1 cellular context compared by ENCODE assay signal in the genomic region with DNA sequence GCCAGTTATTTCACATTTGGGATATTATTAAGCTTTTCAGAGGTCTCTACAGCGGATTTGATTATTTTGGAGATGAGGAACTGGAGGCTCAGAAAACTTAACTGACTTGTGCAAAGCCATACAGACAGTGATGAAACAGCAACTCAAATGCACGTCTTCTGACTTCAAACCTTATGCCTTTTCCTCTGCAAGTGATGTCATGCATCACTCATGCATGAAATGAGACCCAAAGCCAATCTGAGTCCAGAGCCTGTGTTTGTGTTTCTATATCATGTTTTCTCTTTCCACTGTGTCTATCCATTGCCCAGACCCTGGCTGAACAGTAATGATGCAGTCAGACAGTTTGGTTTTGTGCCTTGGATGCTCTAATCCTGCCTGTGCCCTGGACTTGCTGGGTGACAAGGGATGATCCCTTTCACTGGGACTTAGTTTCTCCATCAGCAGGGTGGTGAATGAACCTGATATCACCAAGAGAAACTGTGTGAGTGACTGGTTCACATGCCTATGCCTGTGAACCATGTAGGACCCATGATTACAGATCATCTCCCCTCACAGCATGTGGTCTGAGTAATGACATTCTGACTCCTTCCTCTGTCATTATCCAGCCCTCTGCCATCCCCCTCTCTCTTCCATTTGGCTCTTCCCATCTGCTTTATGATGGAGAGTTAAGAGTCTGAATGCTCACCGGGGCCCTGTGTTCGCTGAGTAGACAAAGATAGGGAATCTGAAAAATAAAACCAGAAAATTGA.
TF ChIP-seq lines count a peak whose summit lies in the region.

No MANE protein-coding gene starts in this region.

TF ChIP-seq in K562, 482 proteins besides CTCF, POLR2A, EP300 and RAD21:
- no peak for TF ChIP-seq CEBPG (CRISPR knock-in tag; IDR thresholded peaks at IDR 0.05)
- 0 out of 4 replicates have a peak, but pooled peaks of 1 of the 2 experiments have one; percentile 10 for TF ChIP-seq CEBPG (tag; conservative IDR thresholded peaks at IDR 0.05 in 1 of 2, IDR thresholded peaks at IDR 0.05 in 1 of 2)
- TF ChIP-seq, protein P1, sequence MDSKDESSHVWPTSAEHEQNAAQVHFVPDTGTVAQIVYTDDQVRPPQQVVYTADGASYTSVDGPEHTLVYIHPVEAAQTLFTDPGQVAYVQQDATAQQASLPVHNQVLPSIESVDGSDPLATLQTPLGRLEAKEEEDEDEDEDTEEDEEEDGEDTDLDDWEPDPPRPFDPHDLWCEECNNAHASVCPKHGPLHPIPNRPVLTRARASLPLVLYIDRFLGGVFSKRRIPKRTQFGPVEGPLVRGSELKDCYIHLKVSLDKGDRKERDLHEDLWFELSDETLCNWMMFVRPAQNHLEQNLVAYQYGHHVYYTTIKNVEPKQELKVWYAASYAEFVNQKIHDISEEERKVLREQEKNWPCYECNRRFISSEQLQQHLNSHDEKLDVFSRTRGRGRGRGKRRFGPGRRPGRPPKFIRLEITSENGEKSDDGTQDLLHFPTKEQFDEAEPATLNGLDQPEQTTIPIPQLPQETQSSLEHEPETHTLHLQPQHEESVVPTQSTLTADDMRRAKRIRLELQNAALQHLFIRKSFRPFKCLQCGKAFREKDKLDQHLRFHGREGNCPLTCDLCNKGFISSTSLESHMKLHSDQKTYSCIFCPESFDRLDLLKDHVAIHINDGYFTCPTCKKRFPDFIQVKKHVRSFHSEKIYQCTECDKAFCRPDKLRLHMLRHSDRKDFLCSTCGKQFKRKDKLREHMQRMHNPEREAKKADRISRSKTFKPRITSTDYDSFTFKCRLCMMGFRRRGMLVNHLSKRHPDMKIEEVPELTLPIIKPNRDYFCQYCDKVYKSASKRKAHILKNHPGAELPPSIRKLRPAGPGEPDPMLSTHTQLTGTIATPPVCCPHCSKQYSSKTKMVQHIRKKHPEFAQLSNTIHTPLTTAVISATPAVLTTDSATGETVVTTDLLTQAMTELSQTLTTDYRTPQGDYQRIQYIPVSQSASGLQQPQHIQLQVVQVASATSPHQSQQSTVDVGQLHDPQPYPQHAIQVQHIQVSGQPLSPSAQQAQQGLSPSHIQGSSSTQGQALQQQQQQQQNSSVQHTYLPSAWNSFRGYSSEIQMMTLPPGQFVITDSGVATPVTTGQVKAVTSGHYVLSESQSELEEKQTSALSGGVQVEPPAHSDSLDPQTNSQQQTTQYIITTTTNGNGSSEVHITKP (IDR thresholded peaks at IDR 0.05; ENCODE audit: partially characterized antibody), result peak; percentile 33
- no peak for TF ChIP-seq TAF1 (IDR thresholded peaks at IDR 0.05; ENCODE audit: control insufficient read depth, extremely low read depth, insufficient read depth, low read length, severe bottlenecking)
TF ChIP-seq in K562: peak in this region for 2.
